ENCODE assay signal across 8 cellular contexts in genomic region chr3:2244137-2244536, GRCh38.
"Had no signal": no experiment of that assay in that cellular context is flagged by ENCODE, and none has a peak within 500 bp of the region (broad histone marks: within the 10 kb centered on the region; RNA-seq: fewer than 3 reads in every experiment).

No MANE protein-coding gene starts in this region.

- DNase-seq: IMR-90, KBM-7, KG1 had no signal

- ATAC-seq: HepG2, K562 had no signal

- H3K4me2 ChIP-seq: KMS-11 had no signal

- FAIRE-seq: HepG2, HTR-8/SVneo, K562 had no signal

- H3K27ac ChIP-seq: HL-60, KMS-11 had no signal

- H3K9ac ChIP-seq: KMS-11 had no signal

- H3K4me3 ChIP-seq: K562 had no signal
